In genomic region chr1:32651461-32652073, GRCh38 we compare ENCODE assay signal across 1 cellular context.
TF ChIP-seq lines count a peak whose summit lies in the region.

No MANE protein-coding gene starts in this region.

TF ChIP-seq in GM23338, 12 proteins besides CTCF, POLR2A, EP300 and RAD21 (continued from another document):
- TF ChIP-seq JUNB (IDR thresholded peaks at IDR 0.05; ENCODE audit: unreplicated experiment): no peak
- TF ChIP-seq ZNF114 (CRISPR knock-in tag; IDR thresholded peaks at IDR 0.05): no peak
- no peak for TF ChIP-seq STAT1 (IDR thresholded peaks at IDR 0.05; ENCODE audit: unreplicated experiment)
- no peak for TF ChIP-seq ETS1 (IDR thresholded peaks at IDR 0.05)
- TF ChIP-seq, protein P1, sequence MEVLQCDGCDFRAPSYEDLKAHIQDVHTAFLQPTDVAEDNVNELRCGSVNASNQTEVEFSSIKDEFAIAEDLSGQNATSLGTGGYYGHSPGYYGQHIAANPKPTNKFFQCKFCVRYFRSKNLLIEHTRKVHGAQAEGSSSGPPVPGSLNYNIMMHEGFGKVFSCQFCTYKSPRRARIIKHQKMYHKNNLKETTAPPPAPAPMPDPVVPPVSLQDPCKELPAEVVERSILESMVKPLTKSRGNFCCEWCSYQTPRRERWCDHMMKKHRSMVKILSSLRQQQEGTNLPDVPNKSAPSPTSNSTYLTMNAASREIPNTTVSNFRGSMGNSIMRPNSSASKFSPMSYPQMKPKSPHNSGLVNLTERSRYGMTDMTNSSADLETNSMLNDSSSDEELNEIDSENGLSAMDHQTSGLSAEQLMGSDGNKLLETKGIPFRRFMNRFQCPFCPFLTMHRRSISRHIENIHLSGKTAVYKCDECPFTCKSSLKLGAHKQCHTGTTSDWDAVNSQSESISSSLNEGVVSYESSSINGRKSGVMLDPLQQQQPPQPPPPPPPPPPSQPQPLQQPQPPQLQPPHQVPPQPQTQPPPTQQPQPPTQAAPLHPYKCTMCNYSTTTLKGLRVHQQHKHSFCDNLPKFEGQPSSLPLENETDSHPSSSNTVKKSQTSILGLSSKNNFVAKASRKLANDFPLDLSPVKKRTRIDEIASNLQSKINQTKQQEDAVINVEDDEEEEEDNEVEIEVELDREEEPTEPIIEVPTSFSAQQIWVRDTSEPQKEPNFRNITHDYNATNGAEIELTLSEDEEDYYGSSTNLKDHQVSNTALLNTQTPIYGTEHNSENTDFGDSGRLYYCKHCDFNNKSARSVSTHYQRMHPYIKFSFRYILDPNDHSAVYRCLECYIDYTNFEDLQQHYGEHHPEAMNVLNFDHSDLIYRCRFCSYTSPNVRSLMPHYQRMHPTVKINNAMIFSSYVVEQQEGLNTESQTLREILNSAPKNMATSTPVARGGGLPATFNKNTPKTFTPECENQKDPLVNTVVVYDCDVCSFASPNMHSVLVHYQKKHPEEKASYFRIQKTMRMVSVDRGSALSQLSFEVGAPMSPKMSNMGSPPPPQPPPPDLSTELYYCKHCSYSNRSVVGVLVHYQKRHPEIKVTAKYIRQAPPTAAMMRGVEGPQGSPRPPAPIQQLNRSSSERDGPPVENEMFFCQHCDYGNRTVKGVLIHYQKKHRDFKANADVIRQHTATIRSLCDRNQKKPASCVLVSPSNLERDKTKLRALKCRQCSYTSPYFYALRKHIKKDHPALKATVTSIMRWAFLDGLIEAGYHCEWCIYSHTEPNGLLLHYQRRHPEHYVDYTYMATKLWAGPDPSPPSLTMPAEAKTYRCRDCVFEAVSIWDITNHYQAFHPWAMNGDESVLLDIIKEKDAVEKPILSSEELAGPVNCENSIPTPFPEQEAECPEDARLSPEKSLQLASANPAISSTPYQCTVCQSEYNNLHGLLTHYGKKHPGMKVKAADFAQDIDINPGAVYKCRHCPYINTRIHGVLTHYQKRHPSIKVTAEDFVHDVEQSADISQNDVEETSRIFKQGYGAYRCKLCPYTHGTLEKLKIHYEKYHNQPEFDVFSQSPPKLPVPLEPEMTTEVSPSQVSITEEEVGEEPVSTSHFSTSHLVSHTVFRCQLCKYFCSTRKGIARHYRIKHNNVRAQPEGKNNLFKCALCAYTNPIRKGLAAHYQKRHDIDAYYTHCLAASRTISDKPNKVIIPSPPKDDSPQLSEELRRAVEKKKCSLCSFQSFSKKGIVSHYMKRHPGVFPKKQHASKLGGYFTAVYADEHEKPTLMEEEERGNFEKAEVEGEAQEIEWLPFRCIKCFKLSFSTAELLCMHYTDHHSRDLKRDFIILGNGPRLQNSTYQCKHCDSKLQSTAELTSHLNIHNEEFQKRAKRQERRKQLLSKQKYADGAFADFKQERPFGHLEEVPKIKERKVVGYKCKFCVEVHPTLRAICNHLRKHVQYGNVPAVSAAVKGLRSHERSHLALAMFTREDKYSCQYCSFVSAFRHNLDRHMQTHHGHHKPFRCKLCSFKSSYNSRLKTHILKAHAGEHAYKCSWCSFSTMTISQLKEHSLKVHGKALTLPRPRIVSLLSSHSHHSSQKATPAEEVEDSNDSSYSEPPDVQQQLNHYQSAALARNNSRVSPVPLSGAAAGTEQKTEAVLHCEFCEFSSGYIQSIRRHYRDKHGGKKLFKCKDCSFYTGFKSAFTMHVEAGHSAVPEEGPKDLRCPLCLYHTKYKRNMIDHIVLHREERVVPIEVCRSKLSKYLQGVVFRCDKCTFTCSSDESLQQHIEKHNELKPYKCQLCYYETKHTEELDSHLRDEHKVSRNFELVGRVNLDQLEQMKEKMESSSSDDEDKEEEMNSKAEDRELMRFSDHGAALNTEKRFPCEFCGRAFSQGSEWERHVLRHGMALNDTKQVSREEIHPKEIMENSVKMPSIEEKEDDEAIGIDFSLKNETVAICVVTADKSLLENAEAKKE (CRISPR knock-in tag; IDR thresholded peaks at IDR 0.05): no peak
